ENCODE assay signal across 8 cellular contexts in the genomic region with DNA sequence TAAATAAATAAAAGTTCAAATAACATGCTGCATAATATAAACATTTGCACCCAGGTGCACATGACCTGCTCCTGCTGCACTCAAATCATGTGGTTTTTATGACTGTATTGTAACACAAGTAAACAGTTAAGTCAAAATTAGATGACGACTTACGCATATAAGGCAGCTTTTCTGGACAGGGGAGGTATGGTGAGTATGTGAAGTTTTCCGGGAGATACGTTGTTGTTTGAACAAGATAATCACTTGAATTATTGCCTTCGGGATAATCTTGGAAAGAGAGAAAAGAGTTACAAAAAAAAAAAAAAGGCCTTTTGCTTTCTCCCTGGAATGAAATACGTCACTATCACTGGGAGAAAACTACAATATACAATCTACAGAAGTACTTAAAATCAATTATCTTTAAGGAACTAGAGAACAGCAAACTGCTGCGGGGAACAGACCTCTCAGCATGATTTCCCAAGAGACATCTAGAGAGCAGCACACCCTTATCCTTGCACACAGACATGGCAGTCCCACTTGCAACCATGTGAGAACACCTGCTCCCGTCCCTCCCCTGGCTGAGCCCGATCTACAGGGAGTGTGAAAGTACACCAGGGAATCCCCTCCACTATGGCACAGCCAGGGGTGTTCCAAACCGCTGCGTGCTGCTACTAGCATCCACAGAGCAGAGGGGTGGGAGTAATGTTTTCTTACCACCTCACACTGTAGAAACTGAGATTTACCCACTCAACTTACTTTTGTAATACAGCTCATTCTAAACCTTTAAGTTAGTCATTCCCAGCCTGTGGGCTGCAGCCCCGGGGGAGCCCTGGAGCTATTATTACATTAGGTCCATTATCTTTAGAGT. TPM values are rescaled to one million over a fixed set of nuclear protein-coding genes. Genes with fewer than 3 reads are reported as not detected.
A peak's percentile ranks its signal among the peaks of the same experiment; 100 is the strongest.
DNase-seq lines count a peak whose midpoint lies in the region; ATAC-seq and TF ChIP-seq lines count a peak whose summit lies in the region.

No MANE protein-coding gene starts in this region.

- TF ChIP-seq CTCF in BE2C (IDR thresholded peaks at IDR 0.05; ENCODE audit: low read depth, low read length) (no peak), psoas muscle (IDR thresholded peaks at IDR 0.05) (no peak), Calu3 (IDR thresholded peaks at IDR 0.05; ENCODE audit: unreplicated experiment) (no peak)

- BruUV-seq in Calu3 (replicated peaks; lab: Mats Ljungman, UMichigan) = no TSS peak

- no peak overlapping the region for H3K4me3 Mint-ChIP-seq in Calu3 (ENCODE audit: low read depth, unreplicated experiment)

- CTCF ChIA-PET in Calu3 (lab: Charles Lee) = interaction anchor here (0.6 kb wide), 1 partner anchor 9 kb away, joined by 3 read pairs; no protein-coding TSS in a partner anchor

- H3K36me3 ChIP-seq in BE2C (no peaks in the 10 kb centered on the region), psoas muscle (ENCODE audit: insufficient read depth in 1 of 2, low read depth in 1 of 2) (no peaks in the 10 kb centered on the region)

- peaks cover 4% of the 10 kb centered on the region for H3K9me3 Mint-ChIP-seq in Calu3 (ENCODE audit: low read depth, unreplicated experiment)

- 54 to 65% (median 59%) methylated on average over 12 of the region's 12 CpGs for WGBS in psoas muscle, 3 donors

- no peaks in the 10 kb centered on the region for H3K27me3 Mint-ChIP-seq in Calu3 (ENCODE audit: unreplicated experiment)

- intact Hi-C loops in psoas muscle (cut with DNase I) = no loop called here
- intact Hi-C loops in Calu3 (cut with micrococcal nuclease; ENCODE audit: unreplicated experiment) = no loop called here

- H3K4me1 ChIP-seq in BE2C = no peaks in the 10 kb centered on the region
- H3K4me1 ChIP-seq in psoas muscle = peaks cover 17% of the 10 kb centered on the region

- ATAC-seq in GM19025 (IDR thresholded peaks at IDR 0.05; ENCODE audit: low read depth, unreplicated experiment) (peak; percentile 81), HG03095 (IDR thresholded peaks at IDR 0.05; ENCODE audit: unreplicated experiment) (peak; percentile 75), psoas muscle (peak; percentile 79 to 94 (median 92))

- no peak overlapping the region for H3K27ac Mint-ChIP-seq in Calu3 (ENCODE audit: unreplicated experiment)

- peak overlapping the region; percentile 74 for H3K27ac ChIP-seq in psoas muscle

- H3K9me3 ChIP-seq in BE2C (no peaks in the 10 kb centered on the region), psoas muscle (no peaks in the 10 kb centered on the region)

- no peaks in the 10 kb centered on the region for H3K27me3 ChIP-seq in BE2C
- H3K27me3 ChIP-seq in psoas muscle (ENCODE audit: insufficient read depth in 3 of 3, low read length in 2 of 3) = no peaks in the 10 kb centered on the region

- peak; percentile 67 for DNase-seq in BE2C
- DNase-seq in NCI-H774 (lab: John Stamatoyannopoulos, UW) = peak; percentile 31
- DNase-seq in psoas muscle = no peak
- no peak for DNase-seq in kidney glomerular epithelial cell (lab: John Stamatoyannopoulos, UW)
- DNase-seq in Calu3 = no peak
- DNase-seq in NOMO-1 treated with dmso at 0.1 percent for 144 hours (lab: John Stamatoyannopoulos, UW; ENCODE audit: unreplicated experiment) = no peak

- H3K36me3 Mint-ChIP-seq in Calu3 (ENCODE audit: insufficient read depth, unreplicated experiment) = no peaks in the 10 kb centered on the region

- peaks cover 8% of the 10 kb centered on the region for H3K4me1 Mint-ChIP-seq in Calu3 (ENCODE audit: low read depth, unreplicated experiment)

- H3K4me3 ChIP-seq in BE2C (ENCODE audit: low read depth, low read length) (peak overlapping the region; percentile 25), psoas muscle (peak overlapping the region; percentile 46)

RNA-seq across cellular contexts. Expression of a gene that starts 26.3 kb away (rescaled TPM):
- polyA plus RNA-seq in BE2C (2012; ENCODE audit: insufficient read depth, insufficient read length, low read depth) = 4.9 TPM
- total RNA-seq in psoas muscle (10 to 100 TPM in 1 of 4 donors, 1 to 10 TPM in 3; 4.1 to 13.3 (median 9.0) TPM), Calu3 (2022) (11.1 and 22.0 TPM in 2 replicates)
- polyA plus RNA-seq in psoas muscle = 1 to 10 TPM in 2 of 3 donors, under 1 TPM in 1; 0.98 to 6.7 (median 4.0) TPM

Comparison
In these comparisons a context has a peak if more than half of its experiments do, and no peak if none do; other contexts are left out.
1. DNase-seq: peak in BE2C (single experiment) and NCI-H774 (single experiment); none in psoas muscle (0 of 2), kidney glomerular epithelial cell (single experiment), Calu3 (single experiment) and NOMO-1 treated with dmso at 0.1 percent for 144 hours (single experiment).
2. Peak in every context shown above with its lines, with median percentiles within 50 percentile points of each other: ATAC-seq.